ENCODE assay signal across 19 cellular contexts in the genomic region with DNA sequence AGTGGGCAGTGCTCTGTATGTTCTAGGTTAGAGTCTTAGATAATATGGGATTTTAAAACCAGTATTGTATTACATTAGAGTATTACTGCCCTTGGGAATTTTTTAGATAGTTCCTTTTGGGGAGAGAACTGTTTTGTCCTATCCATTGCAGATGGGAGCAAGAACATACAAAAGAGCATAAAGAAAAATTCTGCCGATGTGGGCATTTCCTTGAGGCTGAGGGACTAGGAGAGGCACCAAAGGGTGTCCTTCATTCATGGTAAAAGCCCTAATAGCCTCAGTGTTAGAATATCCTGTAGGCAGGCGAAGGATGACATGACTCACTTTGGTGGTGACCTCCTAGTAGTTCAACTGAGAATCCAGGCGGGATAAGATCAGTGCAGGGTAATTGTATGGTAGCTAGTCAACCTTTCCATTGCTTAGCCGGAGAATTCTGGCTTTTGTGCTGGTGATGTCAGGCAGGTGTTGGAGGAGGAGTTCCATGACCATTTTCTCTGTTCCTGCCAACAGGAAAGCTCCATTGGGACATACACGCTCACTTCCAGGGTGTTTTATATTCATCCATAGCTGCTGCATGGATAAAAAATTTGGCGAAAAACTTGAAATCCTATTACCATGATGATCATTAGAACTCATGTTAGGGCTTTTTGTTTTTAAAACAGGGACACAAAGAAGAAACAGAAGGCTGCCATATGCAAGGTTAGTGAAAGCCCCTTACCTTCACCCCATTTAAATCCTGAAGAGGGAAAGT. TPM values are rescaled to one million over a fixed set of nuclear protein-coding genes. Genes with fewer than 3 reads are reported as not detected.
DNase-seq lines count a peak whose midpoint lies in the region; ATAC-seq, FAIRE-seq and TF ChIP-seq lines count a peak whose summit lies in the region.
"Had no signal": no experiment of that assay in that cellular context is flagged by ENCODE, and none has a peak within 500 bp of the region (broad histone marks: within the 10 kb centered on the region; RNA-seq: fewer than 3 reads in every experiment).

No MANE protein-coding gene starts in this region.

- no peak overlapping the region for H3K4me3 ChIP-seq in endothelial cell of umbilical vein (replicated peaks in 1 of 3; ENCODE audit: insufficient read depth in 1 of 3, low read depth in 1 of 3, low read length in 3 of 3)
- H3K4me3 ChIP-seq in lung, result no peak overlapping the region

- H3K4me1 ChIP-seq in endothelial cell of umbilical vein (ENCODE audit: control insufficient read depth, extremely low read depth, insufficient read depth, low read length), result peaks cover 39% of the 10 kb centered on the region
- peaks cover 30 to 76% of the 10 kb centered on the region in 2 donors for H3K4me1 ChIP-seq in lung (ENCODE audit: control insufficient read depth in 2 of 2, insufficient read depth in 2 of 2, low read length in 2 of 2)

- no peak overlapping the region for H2AFZ ChIP-seq in endothelial cell of umbilical vein (ENCODE audit: low read depth, low read length)

- H3K27me3 ChIP-seq in endothelial cell of umbilical vein (ENCODE audit: control insufficient read depth in 2 of 2, insufficient read depth in 2 of 2, low read length in 2 of 2) (no peaks in the 10 kb centered on the region), lung (ENCODE audit: control insufficient read depth, insufficient read depth) (no peaks in the 10 kb centered on the region)

- H3K36me3 ChIP-seq in endothelial cell of umbilical vein (ENCODE audit: control insufficient read depth in 2 of 2, extremely low read depth in 1 of 2, insufficient read depth in 2 of 2, low read length in 2 of 2) (no peaks in the 10 kb centered on the region), lung (ENCODE audit: control insufficient read depth in 2 of 2, insufficient read depth in 2 of 2, low read length in 2 of 2) (no peaks in the 10 kb centered on the region)

- no TSS peak for BruUV-seq in endothelial cell of umbilical vein (replicated peaks; lab: Mats Ljungman, UMichigan)

- ATAC-seq in lung (ENCODE audit: insufficient read depth, low FRiP score) (no peak), HG02588 (IDR thresholded peaks at IDR 0.05; ENCODE audit: unreplicated experiment) (no peak), GM19324 (IDR thresholded peaks at IDR 0.05; ENCODE audit: low FRiP score, unreplicated experiment) (no peak)
- ATAC-seq: activated CD8-positive, alpha-beta T cell treated with anti-CD3 and anti-CD28 coated beads for 36 hours; activated T-helper 17 cell treated with anti-CD3 and anti-CD28 coated beads, Interleukin-2, amount 50 U/mL, for 72 hours had no signal

- dilution Hi-C loops in endothelial cell of umbilical vein (cut with MboI; ENCODE audit: extremely low pct_ligation_motif_present, low sequenced_read_pairs), result no loop called here

- peak; percentile 83 for DNase-seq in ELR (ENCODE audit: low read depth)
- peak; percentile 82 for DNase-seq in RPMI7951 (ENCODE audit: low read depth)
- DNase-seq in endothelial cell of umbilical vein (ENCODE audit: low read depth, low spot score), result peak; percentile 81
- no peak for DNase-seq in lung (ENCODE audit: low spot score)
- DNase-seq in NCI-H2227 (lab: John Stamatoyannopoulos, UW; ENCODE audit: unreplicated experiment), result no peak
- no peak for DNase-seq in SW480 (ENCODE audit: low spot score)
- DNase-seq: activated CD8-positive, alpha-beta T cell treated with anti-CD3 and anti-CD28 coated beads for 36 hours; aorta; effector CD4-positive, alpha-beta T cell; H9; Kasumi-1; NCI-H146; NCI-H526; posterior cingulate gyrus had no signal

- POLR2A ChIA-PET in endothelial cell of umbilical vein (lab: Charles Lee), result interaction anchor here (1.0 kb wide), 1 partner anchor 28 kb away, joined by 3 read pairs; the partner anchor contains the start of gene EPAS1

- WGBS in lung, 2 donors, result 74 to 85% methylated on average over 6 of the region's 6 CpGs

- no peak for TF ChIP-seq CTCF in endothelial cell of umbilical vein (IDR thresholded peaks at IDR 0.05; ENCODE audit: extremely low read depth in 1 of 2, insufficient read depth in 1 of 2, low read depth in 1 of 2, low read length in 2 of 2)
- no peak for TF ChIP-seq CTCF in lung (IDR thresholded peaks at IDR 0.05; ENCODE audit: control extremely low read depth, extremely low read depth)

- H3K79me2 ChIP-seq in endothelial cell of umbilical vein (ENCODE audit: control insufficient read depth, insufficient read depth, low read length), result peaks cover 67% of the 10 kb centered on the region

- H3K27ac ChIP-seq in endothelial cell of umbilical vein (ENCODE audit: insufficient read depth, low read depth, low read length) (peak overlapping the region; percentile 46), lung (ENCODE audit: low read depth in 1 of 2, low read length in 1 of 2) (peak overlapping the region; percentile 18 to 36)
- H3K27ac ChIP-seq: HL-60 had no signal

- no peaks in the 10 kb centered on the region for H3K9me1 ChIP-seq in endothelial cell of umbilical vein (replicated peaks; ENCODE audit: control insufficient read depth, extremely low read depth, insufficient read depth, low read length)

- H3K4me2 ChIP-seq in endothelial cell of umbilical vein (ENCODE audit: insufficient read depth, low read length), result peak overlapping the region; percentile 5

- CTCF ChIA-PET in endothelial cell of umbilical vein (lab: Charles Lee), result interaction anchor here (0.7 to 1.7 kb wide), 8 partner anchors 10 to 314 kb away, joined by 3 to 6 read pairs (median 4); no protein-coding TSS in a partner anchor

- TF ChIP-seq POLR2A in endothelial cell of umbilical vein (IDR thresholded peaks at IDR 0.05; ENCODE audit: low read depth, low read length), result no peak

- peak; percentile 95 for FAIRE-seq in endothelial cell of umbilical vein (lab: Jason Lieb, UNC)
- FAIRE-seq: frontal cortex had no signal

- intact Hi-C loops in endothelial cell of umbilical vein (cut with micrococcal nuclease), result no loop called here

- H3K9me3 ChIP-seq in endothelial cell of umbilical vein (replicated peaks; ENCODE audit: control insufficient read depth, insufficient read depth, low read length), result no peaks in the 10 kb centered on the region
- H3K9me3 ChIP-seq in lung (ENCODE audit: control insufficient read depth in 2 of 2, insufficient read depth in 1 of 2, low read length in 1 of 2), result no peaks in the 10 kb centered on the region

- H4K20me1 ChIP-seq in endothelial cell of umbilical vein (replicated peaks; ENCODE audit: control insufficient read depth, extremely low read depth, insufficient read depth, low read length), result peaks cover 13% of the 10 kb centered on the region

- no peak overlapping the region for H3K9ac ChIP-seq in endothelial cell of umbilical vein (replicated peaks; ENCODE audit: extremely low read depth, insufficient read depth, low read length)

TF ChIP-seq in endothelial cell of umbilical vein, 7 proteins besides CTCF, POLR2A, EP300 and RAD21:
- TF ChIP-seq GATA2 (IDR thresholded peaks at IDR 0.05; ENCODE audit: insufficient read depth, insufficient read length, low read depth, low read length) (peak; percentile 83), FOS (IDR thresholded peaks at IDR 0.05; ENCODE audit: borderline replicate concordance, insufficient read depth, low read length) (peak; percentile 78), JUN (IDR thresholded peaks at IDR 0.05; ENCODE audit: borderline replicate concordance, insufficient read depth, insufficient read length, low read depth) (peak; percentile 69), POLR2AphosphoS5 (IDR thresholded peaks at IDR 0.05; ENCODE audit: insufficient read depth, low read depth, low read length) (peak; percentile 61), MAX (IDR thresholded peaks at IDR 0.05; ENCODE audit: insufficient read depth, insufficient read length) (no peak), EZH2 (IDR thresholded peaks at IDR 0.05; ENCODE audit: borderline replicate concordance, low read depth, low read length, severe bottlenecking) (no peak), MYC (IDR thresholded peaks at IDR 0.05; ENCODE audit: low read depth, low read length) (no peak)
TF ChIP-seq in endothelial cell of umbilical vein: peak in this region for 4.

RNA-seq across cellular contexts. Expression of gene EPAS1, which starts 28.1 kb away (rescaled TPM):
- 12.3 and 18.5 TPM in 2 replicates for total RNA-seq in RPMI7951 (2014; rRNA removed; shearing (Covaris generic))
- total RNA-seq in endothelial cell of umbilical vein (374 and 397 TPM in 2 replicates), lung (1,000 to 10,000 TPM in 1 of 2 donors, 100 to 1,000 TPM in 1; 424 to 1,051 TPM)
- polyA plus RNA-seq in endothelial cell of umbilical vein (214 and 229 TPM in 2 replicates), lung (100 to 1,000 TPM; 233 to 337 TPM)
- 316 and 329 TPM in 2 replicates for polyA plus RNA-seq in endothelial cell of umbilical vein (2011; cell fraction: cytosol; rRNA removed)
- 257 and 293 TPM in 2 replicates for polyA plus RNA-seq in endothelial cell of umbilical vein (2011; cell fraction: nucleus; rRNA removed)
- polyA plus RNA-seq in endothelial cell of umbilical vein (2012), result 294 and 311 TPM in 2 replicates
- polyA minus RNA-seq in endothelial cell of umbilical vein, result 334 and 376 TPM in 2 replicates
- 84.9 TPM for polyA minus RNA-seq in endothelial cell of umbilical vein (2011; cell fraction: cytosol; rRNA and poly(A)+ RNA removed)
- polyA minus RNA-seq in endothelial cell of umbilical vein (2011; cell fraction: nucleus; rRNA and poly(A)+ RNA removed), result 192 and 214 TPM in 2 replicates

Comparison
In these comparisons a context has a peak if more than half of its experiments do, and no peak if none do; other contexts are left out.
1. DNase-seq: peak in ELR (single experiment), RPMI7951 (single experiment) and endothelial cell of umbilical vein (single experiment); none in lung (single experiment), NCI-H2227 (single experiment) and SW480 (single experiment).
2. RNA of gene EPAS1, which starts 28.1 kb away (total RNA-seq): 424 to 1,051 TPM in lung and 374 to 397 TPM in endothelial cell of umbilical vein; 12.3 to 18.5 TPM in RPMI7951; every median in the first group is over 10 times any median in the second.